9 cellular contexts compared by ENCODE assay signal in the genomic region with DNA sequence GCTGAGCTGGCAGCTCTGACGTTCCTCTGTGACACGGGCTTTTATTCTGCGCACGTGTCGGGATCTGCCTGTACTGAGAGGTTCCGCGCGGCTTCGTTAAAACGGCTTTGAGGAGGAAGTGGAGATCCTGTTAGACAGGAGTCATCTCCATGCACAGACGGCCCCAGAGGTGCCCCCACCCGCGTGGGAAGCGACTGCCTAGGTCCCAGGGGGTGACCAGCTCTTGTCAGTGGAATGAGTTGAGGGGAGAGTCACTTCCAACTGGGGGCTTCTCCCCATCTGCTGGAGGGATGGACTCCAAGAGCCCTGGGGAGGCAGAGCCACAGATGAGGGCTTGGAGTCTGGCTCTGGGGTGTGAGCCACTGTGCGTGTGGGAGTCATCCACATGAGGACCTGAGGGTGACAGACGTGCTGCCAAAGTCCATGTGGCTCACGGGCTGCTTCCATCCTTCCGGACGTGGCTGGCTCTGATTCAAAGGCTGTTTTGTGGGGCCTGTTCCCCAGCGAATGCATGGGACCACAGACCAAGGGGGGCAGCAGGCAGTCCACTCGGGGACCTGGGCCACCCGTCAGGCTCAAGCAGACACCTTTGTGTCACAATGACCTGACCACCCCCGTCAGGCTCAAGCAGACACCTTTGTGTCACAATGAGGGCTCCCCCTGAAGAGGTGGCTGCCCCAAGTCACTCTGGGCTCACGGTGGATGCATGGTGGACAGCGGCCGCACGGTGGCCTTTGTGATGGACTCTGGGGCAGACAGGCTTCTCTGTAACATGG. TPM values are rescaled to one million over a fixed set of nuclear protein-coding genes. Genes with fewer than 3 reads are reported as not detected.
DNase-seq lines count a peak whose midpoint lies in the region; ATAC-seq and TF ChIP-seq lines count a peak whose summit lies in the region.
"Had no signal": no experiment of that assay in that cellular context is flagged by ENCODE, and none has a peak within 500 bp of the region (broad histone marks: within the 10 kb centered on the region; RNA-seq: fewer than 3 reads in every experiment).

No MANE protein-coding gene starts in this region.

- ATAC-seq in activated naive CD8-positive, alpha-beta T cell treated with anti-CD3 and anti-CD28 coated beads, Interleukin-2, amount 10 ng/mL, durations not matched to agents 7 days and 5 days (ENCODE audit: low read depth), result peak; percentile 57
- ATAC-seq in GM21619 (IDR thresholded peaks at IDR 0.05; ENCODE audit: unreplicated experiment) (no peak), HG02571 (IDR thresholded peaks at IDR 0.05; ENCODE audit: unreplicated experiment) (no peak)

- no peaks in the 10 kb centered on the region for H3K9me3 Mint-ChIP-seq in activated naive CD8-positive, alpha-beta T cell treated with anti-CD3 and anti-CD28 coated beads, Interleukin-2, amount 10 ng/mL, durations not matched to agents 7 days and 5 days

- H3K4me3 Mint-ChIP-seq in activated naive CD8-positive, alpha-beta T cell treated with anti-CD3 and anti-CD28 coated beads, Interleukin-2, amount 10 ng/mL, durations not matched to agents 7 days and 5 days, result peak overlapping the region; percentile 59

- no TSS peak for BruUV-seq in PC-9 (replicated peaks; lab: Mats Ljungman, UMichigan)

- no peaks in the 10 kb centered on the region for H3K36me3 ChIP-seq in PC-9 (ENCODE audit: low read depth)
- H3K36me3 ChIP-seq: ovary had no signal

- no peaks in the 10 kb centered on the region for H3K79me2 ChIP-seq in PC-9 (ENCODE audit: low read depth)

- H3K36me3 Mint-ChIP-seq in activated naive CD8-positive, alpha-beta T cell treated with anti-CD3 and anti-CD28 coated beads, Interleukin-2, amount 10 ng/mL, durations not matched to agents 7 days and 5 days, result peaks cover 7% of the 10 kb centered on the region

- POLR2A ChIA-PET in PC-9 (lab: Charles Lee; ENCODE audit: unreplicated experiment), result no interaction called here
- POLR2A ChIA-PET in activated naive CD8-positive, alpha-beta T cell treated with anti-CD3 and anti-CD28 coated beads, Interleukin-2, amount 10 ng/mL, durations not matched to agents 7 days and 5 days (lab: Charles Lee), result interaction anchor here (0.6 kb wide), 1 partner anchor 1579 kb away, joined by 6 read pairs; no protein-coding TSS in a partner anchor

- H3K4me1 ChIP-seq in PC-9 (replicated peaks; ENCODE audit: insufficient read depth), result no peaks in the 10 kb centered on the region

- peaks cover 2% of the 10 kb centered on the region for H3K27me3 Mint-ChIP-seq in activated naive CD8-positive, alpha-beta T cell treated with anti-CD3 and anti-CD28 coated beads, Interleukin-2, amount 10 ng/mL, durations not matched to agents 7 days and 5 days

- H3K9me3 ChIP-seq in PC-9 (ENCODE audit: insufficient read depth, low read depth), result no peaks in the 10 kb centered on the region
- H3K9me3 ChIP-seq: ovary had no signal

- peaks cover 18% of the 10 kb centered on the region; the same call in 1 of the 2 replicates for H3F3A ChIP-seq in PC-9 (ENCODE audit: insufficient read depth, low read depth)

- H3K27ac Mint-ChIP-seq in activated naive CD8-positive, alpha-beta T cell treated with anti-CD3 and anti-CD28 coated beads, Interleukin-2, amount 10 ng/mL, durations not matched to agents 7 days and 5 days, result no peak overlapping the region

- H3K9me2 ChIP-seq in PC-9 (ENCODE audit: insufficient read depth), result no peaks in the 10 kb centered on the region

- H4K20me1 ChIP-seq in PC-9 (ENCODE audit: insufficient read depth), result peaks cover 4% of the 10 kb centered on the region; the same call in 1 of the 2 replicates

- H3K4me3 ChIP-seq in PC-9, result peak overlapping the region; percentile 31; the same call in 1 of the 2 replicates

- no peak overlapping the region for H2AFZ ChIP-seq in PC-9

- H3K27me3 ChIP-seq in PC-9 (ENCODE audit: insufficient read depth, low read depth), result no peaks in the 10 kb centered on the region
- H3K27me3 ChIP-seq: ovary had no signal

- peaks cover 6% of the 10 kb centered on the region for H3K4me1 Mint-ChIP-seq in activated naive CD8-positive, alpha-beta T cell treated with anti-CD3 and anti-CD28 coated beads, Interleukin-2, amount 10 ng/mL, durations not matched to agents 7 days and 5 days

- CTCF ChIA-PET in PC-9 (lab: Charles Lee), result interaction anchor here (0.7 kb wide), 1 partner anchor 26 kb away, joined by 3 read pairs; no protein-coding TSS in a partner anchor

- no peak for TF ChIP-seq CTCF in PC-9 (conservative IDR thresholded peaks at IDR 0.05)

- intact Hi-C loops in PC-9 (cut with micrococcal nuclease; ENCODE audit: unreplicated experiment), result no loop called here

- H3K4me2 ChIP-seq in PC-9, result peak overlapping the region; percentile 75

- H3K27ac ChIP-seq in PC-9, result no peak overlapping the region
- H3K27ac ChIP-seq: ovary had no signal

- peak; percentile 56 for DNase-seq in GDM1 (lab: John Stamatoyannopoulos, UW)
- DNase-seq in PC-9, result no peak
- no peak for DNase-seq in activated naive CD8-positive, alpha-beta T cell treated with anti-CD3 and anti-CD28 coated beads, Interleukin-2, amount 10 ng/mL, durations not matched to agents 7 days and 5 days
- DNase-seq in inferior parietal cortex (ENCODE audit: extremely low spot score), result peak; percentile 28
- peak; percentile 27 to 37 for DNase-seq in stimulated activated CD4-positive, alpha-beta T cell treated with anti-CD3 and anti-CD28 coated beads, Interleukin-12 subunit alpha, Interleukin-12 subunit beta, amount 100 ng/mL, for 24 hours (ENCODE audit: low read depth in 2 of 2)
- DNase-seq in 8988T, result no peak

RNA-seq across cellular contexts. Expression of gene PTTG1IP, which starts 26.8 kb away (rescaled TPM):
- 162 and 174 TPM in 2 replicates for total RNA-seq in PC-9 (2021)
- 10 to 100 TPM; 66.1 to 73.2 TPM for total RNA-seq in activated naive CD8-positive, alpha-beta T cell treated with anti-CD3 and anti-CD28 coated beads, Interleukin-2, amount 10 ng/mL, durations not matched to agents 7 days and 5 days

RNA-seq across cellular contexts. Expression of gene SUMO3, which starts 28.8 kb away (rescaled TPM):
- total RNA-seq in PC-9 (2021), result 79.6 and 81.5 TPM in 2 replicates
- total RNA-seq in activated naive CD8-positive, alpha-beta T cell treated with anti-CD3 and anti-CD28 coated beads, Interleukin-2, amount 10 ng/mL, durations not matched to agents 7 days and 5 days, result 10 to 100 TPM; 81.5 to 82.6 TPM

RNA-seq across cellular contexts. Expression of gene UBE2G2, which starts 45.1 kb away (rescaled TPM):
- total RNA-seq in PC-9 (2021), result 51.9 and 52.7 TPM in 2 replicates
- 100 to 1,000 TPM; 111 TPM for total RNA-seq in activated naive CD8-positive, alpha-beta T cell treated with anti-CD3 and anti-CD28 coated beads, Interleukin-2, amount 10 ng/mL, durations not matched to agents 7 days and 5 days

Comparison
In these comparisons a context has a peak if more than half of its experiments do, and no peak if none do; other contexts are left out.
1. DNase-seq: peak in GDM1 (single experiment), inferior parietal cortex (single experiment) and stimulated activated CD4-positive, alpha-beta T cell treated with anti-CD3 and anti-CD28 coated beads, Interleukin-12 subunit alpha, Interleukin-12 subunit beta, amount 100 ng/mL, for 24 hours (2 of 2); none in PC-9 (0 of 2), activated naive CD8-positive, alpha-beta T cell treated with anti-CD3 and anti-CD28 coated beads, Interleukin-2, amount 10 ng/mL, durations not matched to agents 7 days and 5 days (single experiment) and 8988T (single experiment).